21 cellular contexts compared by ENCODE assay signal in the genomic region with DNA sequence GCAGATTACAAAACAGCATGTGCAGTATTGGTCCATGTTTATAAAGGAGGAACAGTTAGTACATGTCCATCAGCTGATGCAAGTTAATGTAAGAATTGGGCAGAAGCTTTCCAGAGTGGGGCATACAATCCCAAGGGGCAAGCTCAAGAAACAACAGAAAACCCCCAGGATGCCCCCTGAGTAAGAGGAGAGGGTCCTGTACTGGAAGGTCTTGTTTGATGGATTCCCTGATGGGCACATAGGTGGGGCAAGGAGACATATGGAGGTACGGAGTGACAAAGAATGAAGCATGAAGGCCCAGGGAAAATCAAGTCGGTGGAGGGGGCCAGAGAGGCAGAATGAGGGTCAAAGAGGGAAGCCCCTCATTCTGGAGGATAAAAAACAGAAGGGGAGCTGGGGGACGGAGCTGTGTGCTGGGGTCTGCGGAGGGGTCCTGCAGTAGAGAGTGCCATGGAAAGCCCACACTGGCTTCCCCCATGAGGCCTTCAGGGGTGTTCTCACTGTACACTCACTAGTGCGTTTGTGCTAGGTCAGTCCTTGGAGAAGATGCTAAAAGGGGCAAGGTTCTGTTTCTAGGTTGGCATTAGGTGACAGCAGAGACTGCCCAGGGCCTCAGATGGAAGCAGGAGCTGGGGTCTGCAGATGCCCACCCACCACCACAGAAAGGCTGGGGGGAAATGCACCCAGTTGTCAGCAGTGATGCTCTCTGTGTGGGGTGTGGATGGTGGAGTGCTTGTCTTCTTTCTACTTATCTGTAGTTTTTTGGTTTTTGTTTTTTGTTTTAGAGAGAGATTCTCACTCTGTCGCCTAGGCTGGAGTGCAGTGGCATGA. TPM values are rescaled to one million over a fixed set of nuclear protein-coding genes. Genes with fewer than 3 reads are reported as not detected.
DNase-seq lines count a peak whose midpoint lies in the region; ATAC-seq, FAIRE-seq and TF ChIP-seq lines count a peak whose summit lies in the region.
"Had no signal": no experiment of that assay in that cellular context is flagged by ENCODE, and none has a peak within 500 bp of the region (broad histone marks: within the 10 kb centered on the region; RNA-seq: fewer than 3 reads in every experiment).

No MANE protein-coding gene starts in this region.

- no peaks in the 10 kb centered on the region for H3K27me3 ChIP-seq in thyroid gland
- no peaks in the 10 kb centered on the region for H3K27me3 ChIP-seq in small intestine (ENCODE audit: control insufficient read depth in 2 of 2, insufficient read depth in 2 of 2, low read length in 2 of 2)
- H3K27me3 ChIP-seq: MG63 had no signal

- intact Hi-C loops in activated CD8-positive, alpha-beta T cell treated with anti-CD3 and anti-CD28 coated beads for 36 hours (cut with micrococcal nuclease), result no loop called here
- intact Hi-C loops in thyroid gland (cut with DNase I) (loop anchor here (5.0 kb wide), 1 partner anchor 36 kb away; no protein-coding TSS in a partner anchor), left colon (cut with DNase I, micrococcal nuclease) (no loop called here)

- H3K9me3 Mint-ChIP-seq in activated naive CD4-positive, alpha-beta T cell treated with anti-CD3 and anti-CD28 coated beads, Interleukin-2, amount 10 ng/mL, durations not matched to agents 7 days and 5 days, result peaks cover 3% of the 10 kb centered on the region
- no peaks in the 10 kb centered on the region for H3K9me3 Mint-ChIP-seq in activated CD8-positive, alpha-beta T cell treated with anti-CD3 and anti-CD28 coated beads for 36 hours
- H3K9me3 Mint-ChIP-seq: dendritic cell treated with granulocyte-macrophage colony-stimulating factor and Interleukin-4, amounts not matched to agents 40 ng/mL and 50 ng/mL, for 4 days had no signal

- no peak for ATAC-seq in activated CD8-positive, alpha-beta T cell treated with anti-CD3 and anti-CD28 coated beads for 36 hours
- no peak for ATAC-seq in left colon

- WGBS in thyroid gland, 2 donors, result 90 to 92% methylated on average over 6 of the region's 6 CpGs
- WGBS in small intestine, 3 donors, result 87 to 93% (median 91%) methylated on average over 6 of the region's 6 CpGs

- H3K36me3 ChIP-seq in thyroid gland (no peaks in the 10 kb centered on the region), small intestine (ENCODE audit: control insufficient read depth in 2 of 2, insufficient read depth in 2 of 2, low read length in 2 of 2) (no peaks in the 10 kb centered on the region)
- H3K36me3 ChIP-seq: MG63 had no signal

- H3K27me3 Mint-ChIP-seq in activated naive CD4-positive, alpha-beta T cell treated with anti-CD3 and anti-CD28 coated beads, Interleukin-2, amount 10 ng/mL, durations not matched to agents 7 days and 5 days, result peaks cover 3% of the 10 kb centered on the region
- no peaks in the 10 kb centered on the region for H3K27me3 Mint-ChIP-seq in activated CD8-positive, alpha-beta T cell treated with anti-CD3 and anti-CD28 coated beads for 36 hours
- H3K27me3 Mint-ChIP-seq: dendritic cell treated with granulocyte-macrophage colony-stimulating factor and Interleukin-4, amounts not matched to agents 40 ng/mL and 50 ng/mL, for 4 days had no signal

- FAIRE-seq in small intestine (lab: Jason Lieb, UNC), result no peak
- FAIRE-seq: bronchial epithelial cell had no signal

- DNase-seq in activated naive CD4-positive, alpha-beta T cell treated with anti-CD3 and anti-CD28 coated beads, Interleukin-2, amount 10 ng/mL, durations not matched to agents 7 days and 5 days, result no peak
- DNase-seq in activated naive CD4-positive, alpha-beta T cell treated with anti-CD3 and anti-CD28 coated beads, Interleukin-2, amount 50 U/mL, for 16 hours, result no peak
- DNase-seq in activated CD8-positive, alpha-beta T cell treated with anti-CD3 and anti-CD28 coated beads for 36 hours, result no peak
- peak; percentile 32 for DNase-seq in fibroblast of the aortic adventitia (ENCODE audit: low read depth)
- DNase-seq in thyroid gland, result no peak
- DNase-seq in small intestine, result no peak
- no peak for DNase-seq in left colon
- DNase-seq in DMS153 treated with DMSO at 0.1 percent for 48 hours (lab: John Stamatoyannopoulos, UW; ENCODE audit: unreplicated experiment), result no peak
- DNase-seq: activated gamma-delta T cell treated with Interleukin-2 at 50 U/mL for 16 hours; DND-41; foreskin melanocyte; IMR-90; kidney glomerular epithelial cell; MG63; NCI-H1436 treated with DMSO at 0.1 percent for 48 hours; NCI-H748 treated with DMSO at 0.1 percent for 48 hours; stimulated activated CD4-positive, alpha-beta T cell treated with anti-CD3 and anti-CD28 coated beads, Interleukin-4, amount 100 ng/mL, for 4 hours had no signal

- no peak for TF ChIP-seq CTCF in activated CD8-positive, alpha-beta T cell treated with anti-CD3 and anti-CD28 coated beads for 36 hours (IDR thresholded peaks at IDR 0.05)
- TF ChIP-seq CTCF in fibroblast of the aortic adventitia (IDR thresholded peaks at IDR 0.05; ENCODE audit: insufficient read depth, low read length), result no peak
- no peak for TF ChIP-seq CTCF in thyroid gland (IDR thresholded peaks at IDR 0.05)

- H3K4me3 Mint-ChIP-seq in activated naive CD4-positive, alpha-beta T cell treated with anti-CD3 and anti-CD28 coated beads, Interleukin-2, amount 10 ng/mL, durations not matched to agents 7 days and 5 days, result no peak overlapping the region
- H3K4me3 Mint-ChIP-seq in activated CD8-positive, alpha-beta T cell treated with anti-CD3 and anti-CD28 coated beads for 36 hours, result no peak overlapping the region
- H3K4me3 Mint-ChIP-seq: dendritic cell treated with granulocyte-macrophage colony-stimulating factor and Interleukin-4, amounts not matched to agents 40 ng/mL and 50 ng/mL, for 4 days; mesothelial cell of epicardium had no signal

- H3K9me3 ChIP-seq in thyroid gland (no peaks in the 10 kb centered on the region), small intestine (ENCODE audit: control insufficient read depth, low read depth) (no peaks in the 10 kb centered on the region)
- H3K9me3 ChIP-seq: MG63 had no signal

- peaks cover 47% of the 10 kb centered on the region for H3K4me1 Mint-ChIP-seq in activated naive CD4-positive, alpha-beta T cell treated with anti-CD3 and anti-CD28 coated beads, Interleukin-2, amount 10 ng/mL, durations not matched to agents 7 days and 5 days
- H3K4me1 Mint-ChIP-seq in activated CD8-positive, alpha-beta T cell treated with anti-CD3 and anti-CD28 coated beads for 36 hours (ENCODE audit: low read depth), result peaks cover 42% of the 10 kb centered on the region
- H3K4me1 Mint-ChIP-seq: mesothelial cell of epicardium had no signal

- peaks cover 22 to 25% of the 10 kb centered on the region in 2 donors for H3K4me1 ChIP-seq in thyroid gland
- peaks cover 0 to 3% of the 10 kb centered on the region in 2 donors for H3K4me1 ChIP-seq in small intestine (ENCODE audit: control insufficient read depth in 2 of 2, insufficient read depth in 1 of 2, low read depth in 1 of 2, low read length in 1 of 2)

- H3K27ac ChIP-seq in thyroid gland, result peak overlapping the region in 2 of 3 donors; percentile 34 to 41
- H3K27ac ChIP-seq in small intestine (ENCODE audit: low read depth in 1 of 2, low read length in 1 of 2), result no peak overlapping the region

- H3K36me3 Mint-ChIP-seq in activated naive CD4-positive, alpha-beta T cell treated with anti-CD3 and anti-CD28 coated beads, Interleukin-2, amount 10 ng/mL, durations not matched to agents 7 days and 5 days, result peaks cover 78% of the 10 kb centered on the region
- peaks cover 75% of the 10 kb centered on the region for H3K36me3 Mint-ChIP-seq in activated CD8-positive, alpha-beta T cell treated with anti-CD3 and anti-CD28 coated beads for 36 hours (ENCODE audit: low read depth)
- H3K36me3 Mint-ChIP-seq: mesothelial cell of epicardium had no signal

- peak overlapping the region; percentile 73 for H3K27ac Mint-ChIP-seq in activated naive CD4-positive, alpha-beta T cell treated with anti-CD3 and anti-CD28 coated beads, Interleukin-2, amount 10 ng/mL, durations not matched to agents 7 days and 5 days
- H3K27ac Mint-ChIP-seq in activated CD8-positive, alpha-beta T cell treated with anti-CD3 and anti-CD28 coated beads for 36 hours, result peak overlapping the region; percentile 74
- H3K27ac Mint-ChIP-seq: dendritic cell treated with granulocyte-macrophage colony-stimulating factor and Interleukin-4, amounts not matched to agents 40 ng/mL and 50 ng/mL, for 4 days; mesothelial cell of epicardium had no signal

- CTCF ChIA-PET in activated naive CD4-positive, alpha-beta T cell treated with anti-CD3 and anti-CD28 coated beads, Interleukin-2, amount 10 ng/mL, durations not matched to agents 7 days and 5 days (lab: Charles Lee), result interaction anchor here (1.0 to 1.8 kb wide), 4 partner anchors 12 to 44 kb away, joined by 3 to 5 read pairs (median 4); no protein-coding TSS in a partner anchor
- CTCF ChIA-PET in activated CD8-positive, alpha-beta T cell treated with anti-CD3 and anti-CD28 coated beads for 36 hours (lab: Charles Lee), result interaction anchor here (1.2 to 2.8 kb wide), 3 partner anchors 11 to 17 kb away, joined by 3 to 9 read pairs (median 9); a partner anchor contains a TSS

- no peak for TF ChIP-seq POLR2A in thyroid gland (IDR thresholded peaks at IDR 0.05)

- POLR2A ChIA-PET in activated CD8-positive, alpha-beta T cell treated with anti-CD3 and anti-CD28 coated beads for 36 hours (lab: Charles Lee), result interaction anchor here (1.0 to 36.3 kb wide), 4 partner anchors 8 to 23 kb away, joined by 3 to 671 read pairs (median 4); a partner anchor contains a TSS

- H3K4me3 ChIP-seq in fibroblast of the aortic adventitia (ENCODE audit: low read depth, low read length), result no peak overlapping the region
- H3K4me3 ChIP-seq in thyroid gland (replicated peaks in 1 of 3), result no peak overlapping the region
- no peak overlapping the region for H3K4me3 ChIP-seq in small intestine (ENCODE audit: low read depth in 1 of 2, low read length in 2 of 2)
- H3K4me3 ChIP-seq: MG63 had no signal

RNA-seq across cellular contexts. Expression of a gene that starts 12.5 kb away (rescaled TPM):
- 1 to 10 TPM in 1 of 2 experiments, under 1 TPM in 1; 0.45 to 1.4 TPM for total RNA-seq in activated CD8-positive, alpha-beta T cell treated with anti-CD3 and anti-CD28 coated beads for 36 hours
- total RNA-seq in fibroblast of the aortic adventitia (ENCODE audit: low replicate concordance) (0.18 and 0.25 TPM in 2 replicates), thyroid gland (1 to 10 TPM in 1 of 4 donors, under 1 TPM in 1, not detected in 2; 0.45 to 3.0 TPM), left colon (not detected)
- polyA plus RNA-seq in small intestine, result under 1 TPM in 1 of 3 donors, not detected in 2; 0.03 TPM
- total RNA-seq: bronchial epithelial cell, IMR-90, Right ventricle myocardium inferior had no signal

RNA-seq across cellular contexts. Expression of a gene that starts 21.7 kb away (rescaled TPM):
- 100 to 1,000 TPM; 229 to 237 TPM for total RNA-seq in activated CD8-positive, alpha-beta T cell treated with anti-CD3 and anti-CD28 coated beads for 36 hours
- total RNA-seq in fibroblast of the aortic adventitia (ENCODE audit: low replicate concordance), result 0.16 and 0.18 TPM in 2 replicates
- total RNA-seq in thyroid gland, result 10 to 100 TPM; 25.3 to 97.3 (median 46.4) TPM
- 10 to 100 TPM; 10.5 to 58.1 (median 50.0) TPM for polyA plus RNA-seq in small intestine
- 10 to 100 TPM; 10.7 to 49.1 TPM for total RNA-seq in left colon
- total RNA-seq: IMR-90, mesothelial cell of epicardium had no signal

Comparison
In these comparisons a context has a peak if more than half of its experiments do, and no peak if none do; other contexts are left out.
1. H3K27ac ChIP-seq: peak in thyroid gland (2 of 3); none in small intestine (0 of 2).